12 cellular contexts compared by ENCODE assay signal in genomic region chr20:48359692-48360337, GRCh38.
DNase-seq lines count a peak whose midpoint lies in the region; ATAC-seq, FAIRE-seq and TF ChIP-seq lines count a peak whose summit lies in the region.
"Had no signal": no experiment of that assay in that cellular context is flagged by ENCODE, and none has a peak within 500 bp of the region (broad histone marks: within the 10 kb centered on the region; RNA-seq: fewer than 3 reads in every experiment).

No MANE protein-coding gene starts in this region.

- H3K4me1 ChIP-seq in GM12878 (ENCODE audit: control insufficient read depth, insufficient read depth, low read length), result peaks cover 34% of the 10 kb centered on the region

- intact Hi-C loops in GM12878 (cut with micrococcal nuclease; ENCODE audit: unreplicated experiment), result loop anchor here (10.0 kb wide), 1 partner anchor 125 kb away; no protein-coding TSS in a partner anchor

- peak; percentile 90 for FAIRE-seq in GM12878 (lab: Jason Lieb, UNC)

- RAD21 ChIA-PET in GM12878 (lab: Charles Lee; ENCODE audit: unreplicated experiment), result interaction anchor here (0.9 to 2.4 kb wide), 2 partner anchors 20 to 123 kb away, joined by 3 to 20 read pairs; no protein-coding TSS in a partner anchor

- peak overlapping the region; percentile 59 for H3K27ac ChIP-seq in GM12878 (ENCODE audit: control insufficient read depth, insufficient read depth)
- H3K27ac ChIP-seq: neutrophil had no signal

- H3K9ac ChIP-seq in GM12878 (ENCODE audit: control insufficient read depth, insufficient read depth, low read length), result peak overlapping the region; percentile 58

- TF ChIP-seq EP300 in GM12878 (IDR thresholded peaks at IDR 0.05; ENCODE audit: borderline replicate concordance in 1 of 2, control insufficient read depth in 1 of 2, low read depth in 2 of 2, low read length in 2 of 2), result 0 out of 4 replicates have a peak, but pooled peaks of 1 of the 2 experiments have one; percentile 17

- H3K36me3 ChIP-seq in GM12878 (ENCODE audit: control insufficient read depth in 2 of 2, insufficient read depth in 2 of 2, low read length in 1 of 2), result no peaks in the 10 kb centered on the region; a peak in 1 of 4 replicates
- H3K36me3 ChIP-seq: neutrophil had no signal

- no TSS peak for BruUV-seq in GM12878 (replicated peaks; lab: Mats Ljungman, UMichigan)

- peak; percentile 27 for ATAC-seq in GM19455 (IDR thresholded peaks at IDR 0.05; ENCODE audit: unreplicated experiment)
- peak; percentile 75 for ATAC-seq in HG03108 (IDR thresholded peaks at IDR 0.05; ENCODE audit: unreplicated experiment)
- ATAC-seq in GM12878, result peak; percentile 95

- peak overlapping the region; percentile 52; the same call in 1 of the 2 replicates for H2AFZ ChIP-seq in GM12878 (ENCODE audit: control insufficient read depth, low read depth, low read length)

- H3K9me3 ChIP-seq in GM12878 (replicated peaks; ENCODE audit: control insufficient read depth, insufficient read depth, low read length), result peaks cover 2% of the 10 kb centered on the region; the same call in 1 of the 3 replicates
- H3K9me3 ChIP-seq: neutrophil had no signal

- CTCF ChIA-PET in GM10248 (lab: Yijun Ruan, JAX) (interaction anchor here (1.7 kb wide), 1 partner anchor 261 kb away, joined by 6 read pairs; no protein-coding TSS in a partner anchor), GM12878 (lab: Yijun Ruan, JAX) (interaction anchor here (1.0 to 1.6 kb wide), 3 partner anchors 21 to 261 kb away, joined by 3 to 8 read pairs (median 5); no protein-coding TSS in a partner anchor)

- H3K79me2 ChIP-seq in GM12878 (ENCODE audit: control insufficient read depth, insufficient read depth, low read length), result no peaks in the 10 kb centered on the region

- no peaks in the 10 kb centered on the region for H4K20me1 ChIP-seq in GM12878 (ENCODE audit: control insufficient read depth, insufficient read depth)

- TF ChIP-seq POLR2A in GM12878 (IDR thresholded peaks at IDR 0.05; ENCODE audit: low read depth, low read length), result peak; percentile 35; the same call in 1 of the 2 replicates

- DNase-seq in GM10248 (ENCODE audit: extremely low spot score) (peak; percentile 76), GM12878 (ENCODE audit: low read depth, low spot score) (peak; percentile 85), activated gamma-delta T cell (lab: John Stamatoyannopoulos, UW) (no peak), NCI-H69 (lab: John Stamatoyannopoulos, UW) (no peak), NCI-H345 (lab: John Stamatoyannopoulos, UW) (no peak), H4 (ENCODE audit: low spot score) (no peak)
- DNase-seq: activated CD4-positive, CD25-positive, alpha-beta regulatory T cell treated with anti-CD3 and anti-CD28 coated beads, Interleukin-2, amount 50 U/mL, for 72 hours; C1 segment of cervical spinal cord; NK-92 treated with Interleukin-12 subunit alpha and Interleukin-12 subunit beta, amount 100 ng/mL, for 24 hours had no signal

- in situ Hi-C loops in GM12878 (cut with MboI), result no loop called here

- no peaks in the 10 kb centered on the region for H3K27me3 ChIP-seq in GM12878 (replicated peaks in 1 of 2; ENCODE audit: control insufficient read depth in 2 of 2, insufficient read depth in 2 of 2, low read length in 1 of 2)
- H3K27me3 ChIP-seq: neutrophil had no signal

- POLR2A ChIA-PET in GM10248 (lab: Yijun Ruan, JAX) (no interaction called here), GM12878 (lab: Charles Lee) (interaction anchor here (1.0 to 1.5 kb wide), 3 partner anchors 9 to 20 kb away, joined by 5 to 11 read pairs (median 7); no protein-coding TSS in a partner anchor)

- SMC1A ChIA-PET in GM12878 (lab: Charles Lee; ENCODE audit: uncharacterized antibody, unreplicated experiment), result interaction anchor here (0.9 to 3.0 kb wide), 5 partner anchors 17 to 261 kb away, joined by 3 to 19 read pairs (median 3); no protein-coding TSS in a partner anchor

- no peak for TF ChIP-seq RAD21 in GM12878 (IDR thresholded peaks at IDR 0.05; ENCODE audit: insufficient read depth, low read depth, low read length)

- 4% methylated on average over 8 of the region's 17 CpGs for WGBS in GM12878 (ENCODE audit: insufficient coverage, insufficient replicate concordance, low lambda C conversion rate, missing lambda C conversion rate)

- TF ChIP-seq CTCF in GM10248 (IDR thresholded peaks at IDR 0.05; ENCODE audit: control extremely low read depth, extremely low read depth, low read depth, missing control alignments), result no peak
- no peak for TF ChIP-seq CTCF in GM12878 (IDR thresholded peaks at IDR 0.05 in 2 of 3, conservative IDR thresholded peaks at IDR 0.05 in 1 of 3; ENCODE audit: control insufficient read depth in 2 of 3, extremely low read depth in 1 of 3, insufficient read depth in 1 of 3, low read depth in 3 of 3, low read length in 3 of 3)

- peak overlapping the region; percentile 75; the same call in 1 of the 2 replicates for H3K4me3 ChIP-seq in GM12878

- peak overlapping the region; percentile 73 for H3K4me2 ChIP-seq in GM12878 (ENCODE audit: control insufficient read depth, insufficient read depth)

TF ChIP-seq in GM12878, 131 proteins besides CTCF, POLR2A, EP300 and RAD21 (continues in another document):
- TF ChIP-seq, protein P1, sequence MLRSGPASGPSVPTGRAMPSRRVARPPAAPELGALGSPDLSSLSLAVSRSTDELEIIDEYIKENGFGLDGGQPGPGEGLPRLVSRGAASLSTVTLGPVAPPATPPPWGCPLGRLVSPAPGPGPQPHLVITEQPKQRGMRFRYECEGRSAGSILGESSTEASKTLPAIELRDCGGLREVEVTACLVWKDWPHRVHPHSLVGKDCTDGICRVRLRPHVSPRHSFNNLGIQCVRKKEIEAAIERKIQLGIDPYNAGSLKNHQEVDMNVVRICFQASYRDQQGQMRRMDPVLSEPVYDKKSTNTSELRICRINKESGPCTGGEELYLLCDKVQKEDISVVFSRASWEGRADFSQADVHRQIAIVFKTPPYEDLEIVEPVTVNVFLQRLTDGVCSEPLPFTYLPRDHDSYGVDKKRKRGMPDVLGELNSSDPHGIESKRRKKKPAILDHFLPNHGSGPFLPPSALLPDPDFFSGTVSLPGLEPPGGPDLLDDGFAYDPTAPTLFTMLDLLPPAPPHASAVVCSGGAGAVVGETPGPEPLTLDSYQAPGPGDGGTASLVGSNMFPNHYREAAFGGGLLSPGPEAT (IDR thresholded peaks at IDR 0.05; ENCODE audit: low read depth), result no peak
- TF ChIP-seq RFX5 (IDR thresholded peaks at IDR 0.05; ENCODE audit: low read depth, low read length) (0 out of 2 replicates have a peak, but pooled peaks have one; percentile 55), MEF2A (IDR thresholded peaks at IDR 0.05; ENCODE audit: insufficient read depth, low read depth, low read length) (no peak), MXI1 (IDR thresholded peaks at IDR 0.05; ENCODE audit: low read depth, low read length) (no peak), TBL1XR1 (IDR thresholded peaks at IDR 0.05; ENCODE audit: low read depth, low read length) (no peak), IKZF2 (IDR thresholded peaks at IDR 0.05) (no peak), JUND (IDR thresholded peaks at IDR 0.05; ENCODE audit: low read depth, low read length) (no peak), BACH1 (IDR thresholded peaks at IDR 0.05; ENCODE audit: borderline replicate concordance) (no peak; the same call in 1 of the 2 replicates)
- TF ChIP-seq, protein P2, sequence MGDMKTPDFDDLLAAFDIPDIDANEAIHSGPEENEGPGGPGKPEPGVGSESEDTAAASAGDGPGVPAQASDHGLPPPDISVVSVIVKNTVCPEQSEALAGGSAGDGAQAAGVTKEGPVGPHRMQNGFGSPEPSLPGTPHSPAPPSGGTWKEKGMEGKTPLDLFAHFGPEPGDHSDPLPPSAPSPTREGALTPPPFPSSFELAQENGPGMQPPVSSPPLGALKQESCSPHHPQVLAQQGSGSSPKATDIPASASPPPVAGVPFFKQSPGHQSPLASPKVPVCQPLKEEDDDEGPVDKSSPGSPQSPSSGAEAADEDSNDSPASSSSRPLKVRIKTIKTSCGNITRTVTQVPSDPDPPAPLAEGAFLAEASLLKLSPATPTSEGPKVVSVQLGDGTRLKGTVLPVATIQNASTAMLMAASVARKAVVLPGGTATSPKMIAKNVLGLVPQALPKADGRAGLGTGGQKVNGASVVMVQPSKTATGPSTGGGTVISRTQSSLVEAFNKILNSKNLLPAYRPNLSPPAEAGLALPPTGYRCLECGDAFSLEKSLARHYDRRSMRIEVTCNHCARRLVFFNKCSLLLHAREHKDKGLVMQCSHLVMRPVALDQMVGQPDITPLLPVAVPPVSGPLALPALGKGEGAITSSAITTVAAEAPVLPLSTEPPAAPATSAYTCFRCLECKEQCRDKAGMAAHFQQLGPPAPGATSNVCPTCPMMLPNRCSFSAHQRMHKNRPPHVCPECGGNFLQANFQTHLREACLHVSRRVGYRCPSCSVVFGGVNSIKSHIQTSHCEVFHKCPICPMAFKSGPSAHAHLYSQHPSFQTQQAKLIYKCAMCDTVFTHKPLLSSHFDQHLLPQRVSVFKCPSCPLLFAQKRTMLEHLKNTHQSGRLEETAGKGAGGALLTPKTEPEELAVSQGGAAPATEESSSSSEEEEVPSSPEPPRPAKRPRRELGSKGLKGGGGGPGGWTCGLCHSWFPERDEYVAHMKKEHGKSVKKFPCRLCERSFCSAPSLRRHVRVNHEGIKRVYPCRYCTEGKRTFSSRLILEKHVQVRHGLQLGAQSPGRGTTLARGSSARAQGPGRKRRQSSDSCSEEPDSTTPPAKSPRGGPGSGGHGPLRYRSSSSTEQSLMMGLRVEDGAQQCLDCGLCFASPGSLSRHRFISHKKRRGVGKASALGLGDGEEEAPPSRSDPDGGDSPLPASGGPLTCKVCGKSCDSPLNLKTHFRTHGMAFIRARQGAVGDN (IDR thresholded peaks at IDR 0.05), result no peak

Comparison
In these comparisons a context has a peak if more than half of its experiments do, and no peak if none do; other contexts are left out.
1. DNase-seq: peak in GM10248 (single experiment) and GM12878 (single experiment); none in activated gamma-delta T cell (single experiment), NCI-H69 (single experiment), NCI-H345 (single experiment) and H4 (single experiment).
2. ATAC-seq: peak in every context shown above with its lines; median percentile 95 in GM12878; 75 in HG03108; 27 in GM19455.